15 cellular contexts compared by ENCODE assay signal in the genomic region with DNA sequence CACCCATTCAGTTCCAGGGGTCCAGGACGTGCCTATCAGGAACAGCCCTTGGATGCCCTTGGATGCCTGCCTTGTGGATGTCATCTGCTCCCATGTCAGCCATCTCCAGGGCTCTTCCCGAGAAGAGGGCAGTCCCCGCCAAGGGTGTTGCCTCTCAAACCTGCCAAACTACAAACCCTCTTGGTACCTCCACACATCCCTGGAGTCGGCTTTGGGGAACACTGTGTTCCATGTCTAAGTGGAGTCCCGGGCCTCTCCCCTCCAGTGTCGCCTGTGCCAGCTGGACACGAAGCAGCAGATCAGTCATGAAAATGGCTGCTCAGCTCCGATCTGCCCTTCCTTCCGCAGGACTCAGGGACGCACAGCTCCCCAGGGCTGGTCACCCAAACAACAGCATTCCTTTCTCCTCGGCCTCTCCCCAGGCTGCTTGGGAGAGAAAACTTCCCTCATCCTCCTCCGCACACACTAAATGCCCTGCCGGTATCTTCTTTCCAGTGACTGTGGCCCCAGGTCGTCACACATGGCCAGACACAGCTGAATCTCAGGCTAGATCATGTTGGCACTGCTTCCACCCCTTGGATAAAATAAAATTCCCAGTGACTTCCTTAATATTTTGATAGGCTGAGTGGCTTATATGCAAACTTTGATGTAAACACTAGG. TPM values are rescaled to one million over a fixed set of nuclear protein-coding genes. Genes with fewer than 3 reads are reported as not detected.
DNase-seq lines count a peak whose midpoint lies in the region; ATAC-seq, FAIRE-seq and TF ChIP-seq lines count a peak whose summit lies in the region.
"Had no signal": no experiment of that assay in that cellular context is flagged by ENCODE, and none has a peak within 500 bp of the region (broad histone marks: within the 10 kb centered on the region; RNA-seq: fewer than 3 reads in every experiment).

No MANE protein-coding gene starts in this region.

- no peak overlapping the region for H3K4me3 ChIP-seq in GM12878
- no peak overlapping the region for H3K4me3 ChIP-seq in aorta (ENCODE audit: low read length in 2 of 2)
- H3K4me3 ChIP-seq: lower lobe of right lung, MG63, PC-9, stomach had no signal

- in situ Hi-C loops in GM12878 (cut with MboI) = loop anchor here (5.0 kb wide), 1 partner anchor 92 kb away; no protein-coding TSS in a partner anchor

- H4K20me1 ChIP-seq in GM12878 (ENCODE audit: control insufficient read depth, insufficient read depth) = no peaks in the 10 kb centered on the region

- no TSS peak for BruUV-seq in GM12878 (replicated peaks; lab: Mats Ljungman, UMichigan)

- H3K27ac ChIP-seq in GM12878 (ENCODE audit: control insufficient read depth, insufficient read depth) (no peak overlapping the region), aorta (ENCODE audit: low read depth in 1 of 2, low read length in 2 of 2) (no peak overlapping the region), foreskin keratinocyte (no peak overlapping the region)
- H3K27ac ChIP-seq: lower lobe of right lung, PC-9, stomach had no signal

- peaks cover 29% of the 10 kb centered on the region for H3K79me2 ChIP-seq in GM12878 (ENCODE audit: control insufficient read depth, insufficient read depth, low read length)

- no peaks in the 10 kb centered on the region for H3K27me3 Mint-ChIP-seq in natural killer cell treated with Interleukin-12 subunit alpha and Interleukin-12 subunit beta and Interleukin-15 and Interleukin-18, amount 100 ng/mL, for 72 hours
- no peaks in the 10 kb centered on the region for H3K27me3 Mint-ChIP-seq in natural killer cell (ENCODE audit: low read depth in 2 of 2)
- H3K27me3 Mint-ChIP-seq: activated CD4-positive, alpha-beta memory T cell treated with anti-CD3 and anti-CD28 coated beads, Interleukin-2, amount 10 ng/mL, durations not matched to agents 7 days and 5 days had no signal

- H3K27me3 ChIP-seq in GM12878 (replicated peaks in 1 of 2; ENCODE audit: control insufficient read depth in 2 of 2, insufficient read depth in 2 of 2, low read length in 1 of 2) (no peaks in the 10 kb centered on the region), aorta (ENCODE audit: control insufficient read depth in 1 of 2, insufficient read depth in 2 of 2, low read length in 1 of 2) (no peaks in the 10 kb centered on the region), foreskin keratinocyte (no peaks in the 10 kb centered on the region)
- H3K27me3 ChIP-seq: MG63, stomach had no signal

- peaks cover 11% of the 10 kb centered on the region for H3K36me3 Mint-ChIP-seq in natural killer cell treated with Interleukin-12 subunit alpha and Interleukin-12 subunit beta and Interleukin-15 and Interleukin-18, amount 100 ng/mL, for 72 hours
- no peaks in the 10 kb centered on the region for H3K36me3 Mint-ChIP-seq in natural killer cell

- no peak for FAIRE-seq in GM12878 (lab: Jason Lieb, UNC)

- POLR2A ChIA-PET in GM12878 (lab: Charles Lee) = interaction anchor here (2.2 kb wide), 1 partner anchor 16 kb away, joined by 6 read pairs; no protein-coding TSS in a partner anchor

- no peak for TF ChIP-seq CTCF in natural killer cell (IDR thresholded peaks at IDR 0.05)
- TF ChIP-seq CTCF in GM12878 (IDR thresholded peaks at IDR 0.05 in 2 of 3, conservative IDR thresholded peaks at IDR 0.05 in 1 of 3; ENCODE audit: control insufficient read depth in 2 of 3, extremely low read depth in 1 of 3, insufficient read depth in 1 of 3, low read depth in 3 of 3, low read length in 3 of 3) = no peak
- no peak for TF ChIP-seq CTCF in foreskin keratinocyte (conservative IDR thresholded peaks at IDR 0.05)

- no peak overlapping the region for H2AFZ ChIP-seq in GM12878 (ENCODE audit: control insufficient read depth, low read depth, low read length)
- H2AFZ ChIP-seq: PC-9 had no signal

- SMC1A ChIA-PET in GM12878 (lab: Charles Lee; ENCODE audit: uncharacterized antibody, unreplicated experiment) = interaction anchor here (6.5 kb wide), 1 partner anchor 8 kb away, joined by 104 read pairs; no protein-coding TSS in a partner anchor

- RAD21 ChIA-PET in GM12878 (lab: Charles Lee; ENCODE audit: unreplicated experiment) = interaction anchor here (0.6 to 6.7 kb wide), 7 partner anchors 9 to 404 kb away, joined by 3 to 99 read pairs (median 4); no protein-coding TSS in a partner anchor

- intact Hi-C loops in natural killer cell (cut with micrococcal nuclease) (loop anchor here (5.0 kb wide), 1 partner anchor 53 kb away; a partner anchor contains a TSS), GM12878 (cut with micrococcal nuclease; ENCODE audit: unreplicated experiment) (no loop called here), aorta (cut with DNase I) (no loop called here)

- H3K27ac Mint-ChIP-seq in natural killer cell treated with Interleukin-12 subunit alpha and Interleukin-12 subunit beta and Interleukin-15 and Interleukin-18, amount 100 ng/mL, for 72 hours = peak overlapping the region in 1 of 2 donors; percentile 73
- H3K27ac Mint-ChIP-seq in natural killer cell = no peak overlapping the region
- H3K27ac Mint-ChIP-seq: activated CD4-positive, alpha-beta memory T cell treated with anti-CD3 and anti-CD28 coated beads, Interleukin-2, amount 10 ng/mL, durations not matched to agents 7 days and 5 days had no signal

- H3K4me1 Mint-ChIP-seq in natural killer cell treated with Interleukin-12 subunit alpha and Interleukin-12 subunit beta and Interleukin-15 and Interleukin-18, amount 100 ng/mL, for 72 hours (ENCODE audit: low read depth in 2 of 2) = peaks cover 64 to 67% of the 10 kb centered on the region in 2 donors
- peaks cover 65 to 76% of the 10 kb centered on the region in 2 donors for H3K4me1 Mint-ChIP-seq in natural killer cell

- DNase-seq in natural killer cell treated with Interleukin-12 subunit alpha and Interleukin-12 subunit beta and Interleukin-15 and Interleukin-18, amount 100 ng/mL, for 72 hours (ENCODE audit: low spot score) = peak; percentile 51
- DNase-seq in natural killer cell = no peak
- DNase-seq in GM12878 (ENCODE audit: low read depth, low spot score) = no peak
- peak; percentile 65 for DNase-seq in kidney tubule cell (ENCODE audit: low spot score)
- peak in 1 of 2 donors; percentile 77 for DNase-seq in aorta
- DNase-seq in NCI-H82 treated with DMSO at 0.1 percent for 48 hours (lab: John Stamatoyannopoulos, UW; ENCODE audit: unreplicated experiment) = no peak
- no peak for DNase-seq in foreskin keratinocyte
- DNase-seq: activated CD4-positive, alpha-beta memory T cell treated with anti-CD3 and anti-CD28 coated beads, Interleukin-2, amount 10 ng/mL, durations not matched to agents 7 days and 5 days; effector CD8-positive, alpha-beta T cell; GOT3; lower lobe of right lung; MG63; PC-9; stomach had no signal

- no peak for TF ChIP-seq RAD21 in GM12878 (IDR thresholded peaks at IDR 0.05; ENCODE audit: insufficient read depth, low read depth, low read length)

- 88% methylated on average over 14 of the region's 14 CpGs for WGBS in GM12878 (ENCODE audit: insufficient coverage, insufficient replicate concordance, low lambda C conversion rate, missing lambda C conversion rate)
- WGBS in aorta, 2 donors = 55 to 63% methylated on average over 14 of the region's 14 CpGs

- CTCF ChIA-PET in GM12878 (lab: Yijun Ruan, JAX) = interaction anchor here (0.8 to 6.6 kb wide), 9 partner anchors 8 to 93 kb away, joined by 3 to 44 read pairs (median 5); no protein-coding TSS in a partner anchor

- peaks cover 44% of the 10 kb centered on the region for H3K4me1 ChIP-seq in GM12878 (ENCODE audit: control insufficient read depth, insufficient read depth, low read length)
- H3K4me1 ChIP-seq in aorta (ENCODE audit: control insufficient read depth in 1 of 2, insufficient read depth in 2 of 2, low read length in 2 of 2) = peaks cover 3 to 11% of the 10 kb centered on the region in 2 donors
- peaks cover 26% of the 10 kb centered on the region for H3K4me1 ChIP-seq in foreskin keratinocyte

- H3K36me3 ChIP-seq in GM12878 (ENCODE audit: control insufficient read depth in 2 of 2, insufficient read depth in 2 of 2, low read length in 1 of 2) = peaks cover 0 to 2% of the 10 kb centered on the region in 2 experiments; a peak in 2 of 4 replicates
- no peaks in the 10 kb centered on the region for H3K36me3 ChIP-seq in aorta (ENCODE audit: control insufficient read depth in 1 of 2, insufficient read depth in 2 of 2, low read length in 1 of 2)

- TF ChIP-seq POLR2A in GM12878 (IDR thresholded peaks at IDR 0.05; ENCODE audit: low read depth, low read length) = no peak

- no peaks in the 10 kb centered on the region for H3K9me3 ChIP-seq in GM12878 (replicated peaks; ENCODE audit: control insufficient read depth, insufficient read depth, low read length)
- H3K9me3 ChIP-seq in aorta (ENCODE audit: control insufficient read depth, low read length) = no peaks in the 10 kb centered on the region
- H3K9me3 ChIP-seq: lower lobe of right lung, MG63, stomach had no signal

- H3K4me3 Mint-ChIP-seq in natural killer cell treated with Interleukin-12 subunit alpha and Interleukin-12 subunit beta and Interleukin-15 and Interleukin-18, amount 100 ng/mL, for 72 hours = no peak overlapping the region
- H3K4me3 Mint-ChIP-seq in natural killer cell = no peak overlapping the region
- H3K4me3 Mint-ChIP-seq: activated CD4-positive, alpha-beta memory T cell treated with anti-CD3 and anti-CD28 coated beads, Interleukin-2, amount 10 ng/mL, durations not matched to agents 7 days and 5 days had no signal

- H3K4me2 ChIP-seq in GM12878 (ENCODE audit: control insufficient read depth, insufficient read depth) = no peak overlapping the region
- H3K4me2 ChIP-seq: PC-9 had no signal

- no peak for TF ChIP-seq EP300 in GM12878 (IDR thresholded peaks at IDR 0.05; ENCODE audit: borderline replicate concordance in 1 of 2, control insufficient read depth in 1 of 2, low read depth in 2 of 2, low read length in 2 of 2)

- H3K9ac ChIP-seq in GM12878 (ENCODE audit: control insufficient read depth, insufficient read depth, low read length) = no peak overlapping the region

- no peaks in the 10 kb centered on the region for H3K9me3 Mint-ChIP-seq in natural killer cell treated with Interleukin-12 subunit alpha and Interleukin-12 subunit beta and Interleukin-15 and Interleukin-18, amount 100 ng/mL, for 72 hours
- H3K9me3 Mint-ChIP-seq in natural killer cell = no peaks in the 10 kb centered on the region
- H3K9me3 Mint-ChIP-seq: activated CD4-positive, alpha-beta memory T cell treated with anti-CD3 and anti-CD28 coated beads, Interleukin-2, amount 10 ng/mL, durations not matched to agents 7 days and 5 days had no signal

- ATAC-seq in natural killer cell treated with Interleukin-12 subunit alpha and Interleukin-12 subunit beta and Interleukin-15 and Interleukin-18, amount 100 ng/mL, for 72 hours = no peak
- ATAC-seq in natural killer cell (no peak), GM12878 (no peak), aorta (ENCODE audit: low FRiP score) (peak; percentile 50), GM21825 (IDR thresholded peaks at IDR 0.05; ENCODE audit: unreplicated experiment) (no peak), foreskin keratinocyte (no peak)
- ATAC-seq: lower lobe of right lung had no signal

RNA-seq across cellular contexts. Expression of a gene that starts 53.4 kb away (rescaled TPM):
- 10 to 100 TPM; 37.7 to 51.5 TPM for total RNA-seq in natural killer cell treated with Interleukin-12 subunit alpha and Interleukin-12 subunit beta and Interleukin-15 and Interleukin-18, amount 100 ng/mL, for 72 hours
- 10 to 100 TPM; 31.2 to 53.6 (median 47.3) TPM for total RNA-seq in natural killer cell
- total RNA-seq in GM12878 (2013; cell fraction: nucleolus; rRNA removed) = 73.1 and 76.8 TPM in 2 replicates
- 12.6 and 14.0 TPM in 2 replicates for total RNA-seq in GM12878 (2014; rRNA removed)
- total RNA-seq in GM12878 (2014; rRNA removed; fragmentation: Illumina TruSeq; extraction: Trizol) = 11.8 and 13.2 TPM in 2 replicates
- total RNA-seq in GM12878 (2021) = 27.7 and 29.7 TPM in 2 replicates
- polyA plus RNA-seq in GM12878 (2011; ENCODE audit: low read depth) = 13.3 TPM
- polyA plus RNA-seq in GM12878 (2011; rRNA removed) = 19.3 and 21.3 TPM in 2 replicates
- polyA plus RNA-seq in GM12878 (2011; cell fraction: cytosol; rRNA removed) = 30.2 and 30.3 TPM in 2 replicates
- polyA plus RNA-seq in GM12878 (2011; cell fraction: nucleus; rRNA removed) = 28.2 and 29.3 TPM in 2 replicates
- polyA plus RNA-seq in GM12878 (2012) = 26.0 and 28.9 TPM in 2 replicates
- 7.2 and 12.8 TPM in 2 replicates for polyA plus RNA-seq in GM12878 (2014; fragmentation: Illumina TruSeq; extraction: Trizol)
- 1 to 10 TPM in 1 of 2 experiments, under 1 TPM in 1; 0.52 to 1.2 TPM for polyA plus RNA-seq in GM12878 (2014; fragmentation: Nextera tagmentation; extraction: Ambion mirVana)
- polyA plus RNA-seq in GM12878 (2014; rRNA removed) = 19.4 and 20.4 TPM in 2 replicates
- polyA plus RNA-seq in GM12878 (2016; fragmentation: Nextera tagmentation; extraction: Ambion mirVana) = 10 to 100 TPM; 22.6 to 23.5 TPM
- polyA minus RNA-seq in GM12878 (2011; rRNA and poly(A)+ RNA removed) = 20.6 and 33.0 TPM in 2 replicates
- polyA minus RNA-seq in GM12878 (2011; cell fraction: cytosol; rRNA and poly(A)+ RNA removed) = 10.5 and 11.9 TPM in 2 replicates
- polyA minus RNA-seq in GM12878 (2011; cell fraction: nucleus; rRNA and poly(A)+ RNA removed) = 16.3 and 27.4 TPM in 2 replicates
- total RNA-seq in aorta = 100 to 1,000 TPM; 109 to 116 TPM
- 100 to 1,000 TPM in 1 of 2 donors, 10 to 100 TPM in 1; 29.1 to 101 TPM for polyA plus RNA-seq in aorta
- total RNA-seq in foreskin keratinocyte = 71.2 and 86.9 TPM in 2 replicates
- polyA plus RNA-seq in foreskin keratinocyte = 47.0 and 55.0 TPM in 2 replicates

Comparison
In these comparisons a context has a peak if more than half of its experiments do, and no peak if none do; other contexts are left out.
1. DNase-seq: peak in natural killer cell treated with Interleukin-12 subunit alpha and Interleukin-12 subunit beta and Interleukin-15 and Interleukin-18, amount 100 ng/mL, for 72 hours (single experiment) and kidney tubule cell (single experiment); none in natural killer cell (single experiment), GM12878 (single experiment), NCI-H82 treated with DMSO at 0.1 percent for 48 hours (single experiment) and foreskin keratinocyte (0 of 2).